Comparison of ENCODE assay signal across 23 cellular contexts in genomic region chr2:116416988-116417387, GRCh38.
"Had no signal": no experiment of that assay in that cellular context is flagged by ENCODE, and none has a peak within 500 bp of the region (broad histone marks: within the 10 kb centered on the region; RNA-seq: fewer than 3 reads in every experiment).

No MANE protein-coding gene starts in this region.

- H3K4me1 Mint-ChIP-seq: IgD-negative memory B cell had no signal

- H3K27me3 Mint-ChIP-seq: IgD-negative memory B cell had no signal

- H3K27ac Mint-ChIP-seq: IgD-negative memory B cell had no signal

- DNase-seq: NCI-H1092, NCI-H1105 treated with DMSO at 0.1 percent for 48 hours, NCI-H1436, NCI-H187, NCI-H2029, NCI-H2081 treated with DMSO at 0.1 percent for 48 hours, NCI-H2171, NCI-H226, NCI-H446, NCI-H510A, NCI-H524 treated with DMSO at 0.1 percent for 48 hours, NCI-H69, NCI-H774, SHP77, SK-N-SH, SW 1271 had no signal

- H3K27ac ChIP-seq: HL-60, KMS-11, RWPE1 had no signal

- FAIRE-seq: HTR-8/SVneo, K562, RCC 7860 had no signal

- H3K4me2 ChIP-seq: KMS-11, SK-N-SH had no signal

- H3K9ac ChIP-seq: KMS-11, SK-N-SH had no signal

- H3K9me3 ChIP-seq: SK-N-SH had no signal

- ATAC-seq: K562 had no signal

- H3K4me3 Mint-ChIP-seq: IgD-negative memory B cell had no signal

- H3K4me3 ChIP-seq: K562 had no signal
